Comparison of ENCODE assay signal across 17 cellular contexts in genomic region chr6:143733500-143733899, GRCh38.
"Had no signal": no experiment of that assay in that cellular context is flagged by ENCODE, and none has a peak within 500 bp of the region (broad histone marks: within the 10 kb centered on the region; RNA-seq: fewer than 3 reads in every experiment).

No MANE protein-coding gene starts in this region.

- H3K9me3 ChIP-seq: ascending aorta, esophagus squamous epithelium, mucosa of descending colon, prostate gland, thyroid gland, uterus had no signal

- H3K9me3 Mint-ChIP-seq: activated B cell treated with CpG ODN at 0.5 μM for 24 hours; activated naive CD8-positive, alpha-beta T cell treated with anti-CD3 and anti-CD28 coated beads, Interleukin-2, amount 10 ng/mL, durations not matched to agents 7 days and 5 days; activated T-cell treated with anti-CD3 and anti-CD28 coated beads, Interleukin-2, amount 50 U/mL, for 4 hours; immature natural killer cell; naive thymus-derived CD8-positive, alpha-beta T cell had no signal

- H3K4me1 ChIP-seq: prostate gland, uterus had no signal

- DNase-seq: activated B cell treated with CpG ODN at 0.5 μM for 24 hours; activated gamma-delta T cell treated with Interleukin-2 at 50 U/mL for 16 hours; activated naive CD8-positive, alpha-beta T cell treated with anti-CD3 and anti-CD28 coated beads, Interleukin-2, amount 10 ng/mL, durations not matched to agents 7 days and 5 days; activated T-cell treated with anti-CD3 and anti-CD28 coated beads, Interleukin-2, amount 50 U/mL, for 4 hours; esophagus squamous epithelium; foreskin fibroblast; immature natural killer cell; left cardiac atrium; mucosa of descending colon; naive thymus-derived CD8-positive, alpha-beta T cell; T-helper 1 cell; thyroid gland; uterus had no signal

- H3K27ac Mint-ChIP-seq: activated B cell treated with CpG ODN at 0.5 μM for 24 hours; activated naive CD8-positive, alpha-beta T cell treated with anti-CD3 and anti-CD28 coated beads, Interleukin-2, amount 10 ng/mL, durations not matched to agents 7 days and 5 days; immature natural killer cell; naive thymus-derived CD8-positive, alpha-beta T cell had no signal

- FAIRE-seq: bronchial epithelial cell had no signal

- H3K27me3 Mint-ChIP-seq: activated B cell treated with CpG ODN at 0.5 μM for 24 hours; activated naive CD8-positive, alpha-beta T cell treated with anti-CD3 and anti-CD28 coated beads, Interleukin-2, amount 10 ng/mL, durations not matched to agents 7 days and 5 days; naive thymus-derived CD8-positive, alpha-beta T cell had no signal

- H3K27ac ChIP-seq: ascending aorta, esophagus squamous epithelium, prostate gland, thyroid gland, uterus had no signal

- ATAC-seq: activated T-cell treated with anti-CD3 and anti-CD28 coated beads, Interleukin-2, amount 50 U/mL, for 4 hours; left cardiac atrium; naive thymus-derived CD8-positive, alpha-beta T cell; sciatic nerve had no signal

- H3K36me3 ChIP-seq: ascending aorta, esophagus squamous epithelium, prostate gland, thyroid gland, uterus had no signal

- H3K36me3 Mint-ChIP-seq: activated naive CD8-positive, alpha-beta T cell treated with anti-CD3 and anti-CD28 coated beads, Interleukin-2, amount 10 ng/mL, durations not matched to agents 7 days and 5 days; immature natural killer cell; naive thymus-derived CD8-positive, alpha-beta T cell had no signal

- H3K4me3 Mint-ChIP-seq: activated B cell treated with CpG ODN at 0.5 μM for 24 hours; activated naive CD8-positive, alpha-beta T cell treated with anti-CD3 and anti-CD28 coated beads, Interleukin-2, amount 10 ng/mL, durations not matched to agents 7 days and 5 days; activated T-cell treated with anti-CD3 and anti-CD28 coated beads, Interleukin-2, amount 50 U/mL, for 4 hours; immature natural killer cell; naive thymus-derived CD8-positive, alpha-beta T cell had no signal

- H3K4me3 ChIP-seq: ascending aorta, esophagus squamous epithelium, mucosa of descending colon, prostate gland, thyroid gland, uterus had no signal

- H3K27me3 ChIP-seq: ascending aorta, esophagus squamous epithelium, thyroid gland, uterus had no signal
